ENCODE assay signal across 8 cellular contexts in the genomic region with DNA sequence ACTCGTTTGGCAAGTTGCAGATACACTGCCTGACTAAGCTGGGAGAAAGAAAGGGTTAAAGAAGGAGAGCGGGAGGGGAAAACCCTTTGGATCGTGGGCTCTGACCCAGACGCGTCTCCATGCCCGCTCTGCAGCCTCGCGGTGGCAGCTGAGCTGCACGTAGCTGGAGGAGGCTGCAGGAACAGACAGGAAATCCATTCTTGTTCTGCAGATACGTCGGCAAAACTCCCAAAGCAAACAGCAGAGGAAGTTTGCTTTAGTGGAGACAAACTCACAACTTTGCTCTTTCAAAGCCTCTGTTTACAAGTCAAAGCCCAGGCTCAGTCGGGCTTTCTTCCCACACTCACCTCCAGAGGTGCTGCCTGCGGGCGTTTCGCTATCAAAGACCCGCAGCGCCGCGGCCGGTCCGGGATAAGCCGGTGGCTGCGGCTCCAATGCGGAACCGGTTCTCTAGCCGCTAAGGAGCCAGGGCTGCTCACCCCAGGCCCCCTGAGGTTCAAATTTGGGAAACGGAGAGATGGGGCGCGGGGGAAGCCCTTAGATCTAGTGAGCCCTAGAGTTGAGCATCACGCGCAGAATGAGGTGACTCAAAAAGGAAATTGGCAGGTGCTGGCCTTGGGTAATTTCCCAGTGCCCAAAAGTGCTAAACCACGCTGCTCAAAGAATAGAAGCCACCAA.
DNase-seq lines count a peak whose midpoint lies in the region; ATAC-seq and TF ChIP-seq lines count a peak whose summit lies in the region.

No MANE protein-coding gene starts in this region.

- WGBS in upper lobe of left lung, 2 donors, result 2 to 11% methylated on average over 20 to 29 of the region's 32 CpGs

- no peak overlapping the region; the same call in 1 of the 2 replicates for H3K27ac ChIP-seq in C4-2B
- no peak overlapping the region for H3K27ac ChIP-seq in upper lobe of left lung

- no peak for TF ChIP-seq POLR2A in upper lobe of left lung (IDR thresholded peaks at IDR 0.05)

- peak; percentile 28 for DNase-seq in activated CD8-positive, alpha-beta T cell treated with anti-CD3 and anti-CD28 coated beads, Interleukin-2, amount 10 ng/mL, durations not matched to agents 7 days and 5 days
- DNase-seq in epithelial cell of proximal tubule (ENCODE audit: low read depth), result no peak
- DNase-seq in naive B cell, result peak; percentile 7
- DNase-seq in upper lobe of left lung, result peak; percentile 21 to 83
- DNase-seq in GOT3 (lab: John Stamatoyannopoulos, UW), result no peak

- POLR2A ChIA-PET in activated CD8-positive, alpha-beta T cell treated with anti-CD3 and anti-CD28 coated beads, Interleukin-2, amount 10 ng/mL, durations not matched to agents 7 days and 5 days (lab: Charles Lee), result no interaction called here

- CTCF ChIA-PET in activated CD8-positive, alpha-beta T cell treated with anti-CD3 and anti-CD28 coated beads, Interleukin-2, amount 10 ng/mL, durations not matched to agents 7 days and 5 days (lab: Charles Lee), result interaction anchor here (1.3 to 1.6 kb wide), 2 partner anchors 17 to 22 kb away, joined by 3 to 6 read pairs; no protein-coding TSS in a partner anchor

- H3K27ac Mint-ChIP-seq in activated CD8-positive, alpha-beta T cell treated with anti-CD3 and anti-CD28 coated beads, Interleukin-2, amount 10 ng/mL, durations not matched to agents 7 days and 5 days, result no peak overlapping the region
- H3K27ac Mint-ChIP-seq in naive B cell, result peak overlapping the region in 1 of 6 donors; percentile 14

- peaks cover 0 to 10% (median 0%) of the 10 kb centered on the region in 4 donors for H3K27me3 ChIP-seq in upper lobe of left lung

- TF ChIP-seq CTCF in C4-2B (conservative IDR thresholded peaks at IDR 0.05) (peak; percentile 27), epithelial cell of proximal tubule (conservative IDR thresholded peaks at IDR 0.05; ENCODE audit: low read depth, low read length) (peak; percentile 3), upper lobe of left lung (IDR thresholded peaks at IDR 0.05) (no peak)

- no peaks in the 10 kb centered on the region for H3K9me3 Mint-ChIP-seq in activated CD8-positive, alpha-beta T cell treated with anti-CD3 and anti-CD28 coated beads, Interleukin-2, amount 10 ng/mL, durations not matched to agents 7 days and 5 days (ENCODE audit: insufficient read depth)
- no peaks in the 10 kb centered on the region for H3K9me3 Mint-ChIP-seq in naive B cell

- H3K36me3 ChIP-seq in upper lobe of left lung, result no peaks in the 10 kb centered on the region

- H3K9me3 ChIP-seq in upper lobe of left lung, result no peaks in the 10 kb centered on the region

- H3K4me1 ChIP-seq in upper lobe of left lung, result peaks cover 12 to 21% (median 15%) of the 10 kb centered on the region in 4 donors

- H3K4me3 Mint-ChIP-seq in activated CD8-positive, alpha-beta T cell treated with anti-CD3 and anti-CD28 coated beads, Interleukin-2, amount 10 ng/mL, durations not matched to agents 7 days and 5 days, result peak overlapping the region; percentile 49
- H3K4me3 Mint-ChIP-seq in naive B cell, result peak overlapping the region; percentile 31 to 87 (median 72)

- H3K4me1 Mint-ChIP-seq in activated CD8-positive, alpha-beta T cell treated with anti-CD3 and anti-CD28 coated beads, Interleukin-2, amount 10 ng/mL, durations not matched to agents 7 days and 5 days (ENCODE audit: low read depth), result peaks cover 18% of the 10 kb centered on the region
- peaks cover 12 to 21% (median 17%) of the 10 kb centered on the region in 3 donors for H3K4me1 Mint-ChIP-seq in naive B cell

- H3K4me3 ChIP-seq in epithelial cell of proximal tubule (ENCODE audit: low read depth, low read length) (peak overlapping the region; percentile 48), upper lobe of left lung (peak overlapping the region in 3 of 4 donors; percentile 22 to 41 (median 34))

- H3K36me3 Mint-ChIP-seq in activated CD8-positive, alpha-beta T cell treated with anti-CD3 and anti-CD28 coated beads, Interleukin-2, amount 10 ng/mL, durations not matched to agents 7 days and 5 days (ENCODE audit: low read depth), result no peaks in the 10 kb centered on the region
- H3K36me3 Mint-ChIP-seq in naive B cell, result no peaks in the 10 kb centered on the region

- TF ChIP-seq EP300 in upper lobe of left lung (IDR thresholded peaks at IDR 0.05), result no peak

- H3K27me3 Mint-ChIP-seq in activated CD8-positive, alpha-beta T cell treated with anti-CD3 and anti-CD28 coated beads, Interleukin-2, amount 10 ng/mL, durations not matched to agents 7 days and 5 days (ENCODE audit: low read depth), result peaks cover 48% of the 10 kb centered on the region
- peaks cover 71 to 78% (median 75%) of the 10 kb centered on the region in 3 donors for H3K27me3 Mint-ChIP-seq in naive B cell

- peak; percentile 67 for ATAC-seq in GM19324 (IDR thresholded peaks at IDR 0.05; ENCODE audit: low FRiP score, unreplicated experiment)
- ATAC-seq in HG03439 (IDR thresholded peaks at IDR 0.05; ENCODE audit: unreplicated experiment), result peak; percentile 77
- peak; percentile 63 for ATAC-seq in activated CD8-positive, alpha-beta T cell treated with anti-CD3 and anti-CD28 coated beads, Interleukin-2, amount 10 ng/mL, durations not matched to agents 7 days and 5 days
- peak; percentile 77 to 85 for ATAC-seq in naive B cell (ENCODE audit: low read depth in 2 of 2)
- ATAC-seq in upper lobe of left lung (ENCODE audit: low FRiP score in 2 of 2), result peak in 1 of 2 donors; percentile 34

Comparison
In these comparisons a context has a peak if more than half of its experiments do, and no peak if none do; other contexts are left out.
1. CTCF ChIP-seq: peak in C4-2B (single experiment) and epithelial cell of proximal tubule (single experiment); none in upper lobe of left lung (0 of 6).
2. DNase-seq: peak in activated CD8-positive, alpha-beta T cell treated with anti-CD3 and anti-CD28 coated beads, Interleukin-2, amount 10 ng/mL, durations not matched to agents 7 days and 5 days (single experiment), naive B cell (single experiment) and upper lobe of left lung (2 of 2); none in epithelial cell of proximal tubule (single experiment) and GOT3 (single experiment).